ENCODE assay signal across 2 cellular contexts in genomic region chr1:220239213-220239612, GRCh38.
TF ChIP-seq lines count a peak whose summit lies in the region.

No MANE protein-coding gene starts in this region.

TF ChIP-seq in HepG2, 621 proteins besides CTCF, POLR2A, EP300 and RAD21:
- TF ChIP-seq KAT2B (IDR thresholded peaks at IDR 0.05; ENCODE audit: borderline replicate concordance, low read depth, low read length), result no peak
- TF ChIP-seq MAFK (conservative IDR thresholded peaks at IDR 0.05 in 1 of 2, IDR thresholded peaks at IDR 0.05 in 1 of 2; ENCODE audit: low read length in 2 of 2), result peak; percentile 56 to 81
- TF ChIP-seq MAFF (IDR thresholded peaks at IDR 0.05; ENCODE audit: low read depth, low read length), result peak; percentile 66

TF ChIP-seq in IMR-90, 13 proteins besides CTCF, POLR2A, EP300 and RAD21:
- TF ChIP-seq MAFK (IDR thresholded peaks at IDR 0.05; ENCODE audit: low read depth, low read length) (peak; percentile 62), RCOR1 (IDR thresholded peaks at IDR 0.05; ENCODE audit: insufficient replicate concordance, low read length) (no peak)
